Comparison of ENCODE assay signal across 29 cellular contexts in genomic region chr3:106328224-106328623, GRCh38.
"Had no signal": no experiment of that assay in that cellular context is flagged by ENCODE, and none has a peak within 500 bp of the region (broad histone marks: within the 10 kb centered on the region; RNA-seq: fewer than 3 reads in every experiment).

No MANE protein-coding gene starts in this region.

- H3K4me1 ChIP-seq: ascending aorta, breast epithelium, colonic mucosa had no signal

- H3K27me3 Mint-ChIP-seq: activated CD4-positive, alpha-beta memory T cell treated with anti-CD3 and anti-CD28 coated beads for 36 hours; activated CD4-positive, alpha-beta T cell treated with anti-CD3 and anti-CD28 coated beads for 36 hours; activated CD4-positive, alpha-beta T cell treated with anti-CD3 and anti-CD28 coated beads, Interleukin-2, amount 10 ng/mL, durations not matched to agents 24 days and 14 days; activated CD8-positive, alpha-beta memory T cell treated with anti-CD3 and anti-CD28 coated beads, Interleukin-2, amount 10 ng/mL, durations not matched to agents 7 days and 5 days; activated naive CD4-positive, alpha-beta T cell treated with anti-CD3 and anti-CD28 coated beads, Interleukin-2, amount 10 ng/mL, durations not matched to agents 7 days and 5 days; activated naive CD8-positive, alpha-beta T cell treated with anti-CD3 and anti-CD28 coated beads, Interleukin-2, amount 10 ng/mL, durations not matched to agents 7 days and 5 days had no signal

- DNase-seq: activated CD4-positive, alpha-beta memory T cell treated with anti-CD3 and anti-CD28 coated beads for 36 hours; activated CD4-positive, alpha-beta T cell treated with anti-CD3 and anti-CD28 coated beads for 36 hours; activated CD4-positive, alpha-beta T cell treated with anti-CD3 and anti-CD28 coated beads, Interleukin-2, amount 10 ng/mL, durations not matched to agents 24 days and 14 days; activated CD4-positive, CD25-positive, alpha-beta regulatory T cell; activated CD4-positive, CD25-positive, alpha-beta regulatory T cell treated with anti-CD3 and anti-CD28 coated beads, Interleukin-2, amount 50 U/mL, for 72 hours; activated CD8-positive, alpha-beta memory T cell treated with anti-CD3 and anti-CD28 coated beads, Interleukin-2, amount 10 ng/mL, durations not matched to agents 7 days and 5 days; activated CD8-positive, alpha-beta memory T cell treated with anti-CD3 and anti-CD28 coated beads, Interleukin-2, amount 50 U/mL, for 4 hours; activated CD8-positive, alpha-beta T cell treated with anti-CD3 and anti-CD28 coated beads, Interleukin-2, amount 10 ng/mL, durations not matched to agents 7 days and 5 days; activated gamma-delta T cell; activated naive CD4-positive, alpha-beta T cell; activated naive CD4-positive, alpha-beta T cell treated with anti-CD3 and anti-CD28 coated beads, Interleukin-2, amount 10 ng/mL, durations not matched to agents 7 days and 5 days; activated naive CD8-positive, alpha-beta T cell treated with anti-CD3 and anti-CD28 coated beads, Interleukin-2, amount 10 ng/mL, durations not matched to agents 7 days and 5 days; activated T-cell treated with anti-CD3 and anti-CD28 coated beads, Interleukin-2, amount 50 U/mL, for 1 hour; activated T-cell treated with anti-CD3 and anti-CD28 coated beads, Interleukin-2, amount 50 U/mL, for 48 hours; central memory CD4-positive, alpha-beta T cell; cerebellar nuclear complex; colonic mucosa; effector memory CD4-positive, alpha-beta T cell; endodermal cell; foreskin fibroblast; head of caudate nucleus; T-helper 2 cell had no signal

- H3K4me3 ChIP-seq: ascending aorta, breast epithelium, cardiac muscle cell, colonic mucosa had no signal

- ATAC-seq: activated CD4-positive, alpha-beta T cell treated with anti-CD3 and anti-CD28 coated beads for 36 hours; activated CD8-positive, alpha-beta T cell treated with anti-CD3 and anti-CD28 coated beads, Interleukin-2, amount 10 ng/mL, durations not matched to agents 7 days and 5 days; activated naive CD4-positive, alpha-beta T cell treated with anti-CD3 and anti-CD28 coated beads, Interleukin-2, amount 50 U/mL, for 72 hours; esophagus mucosa had no signal

- H3K27ac Mint-ChIP-seq: activated CD4-positive, alpha-beta memory T cell treated with anti-CD3 and anti-CD28 coated beads for 36 hours; activated CD8-positive, alpha-beta T cell treated with anti-CD3 and anti-CD28 coated beads, Interleukin-2, amount 10 ng/mL, durations not matched to agents 7 days and 5 days; activated naive CD4-positive, alpha-beta T cell treated with anti-CD3 and anti-CD28 coated beads, Interleukin-2, amount 10 ng/mL, durations not matched to agents 7 days and 5 days; activated naive CD4-positive, alpha-beta T cell treated with anti-CD3 and anti-CD28 coated beads, Interleukin-2, amount 50 U/mL, for 72 hours; activated naive CD8-positive, alpha-beta T cell treated with anti-CD3 and anti-CD28 coated beads, Interleukin-2, amount 10 ng/mL, durations not matched to agents 7 days and 5 days; brain; endodermal cell had no signal

- H3K27ac ChIP-seq: ascending aorta, breast epithelium, cardiac muscle cell, colonic mucosa had no signal

- H3K27me3 ChIP-seq: ascending aorta, breast epithelium, cardiac muscle cell, colonic mucosa had no signal

- H3K9me3 ChIP-seq: colonic mucosa had no signal

- H3K4me3 Mint-ChIP-seq: activated CD4-positive, alpha-beta memory T cell treated with anti-CD3 and anti-CD28 coated beads for 36 hours; activated CD4-positive, alpha-beta T cell treated with anti-CD3 and anti-CD28 coated beads for 36 hours; activated CD4-positive, alpha-beta T cell treated with anti-CD3 and anti-CD28 coated beads, Interleukin-2, amount 10 ng/mL, durations not matched to agents 24 days and 14 days; activated CD8-positive, alpha-beta T cell treated with anti-CD3 and anti-CD28 coated beads, Interleukin-2, amount 10 ng/mL, durations not matched to agents 7 days and 5 days; activated naive CD4-positive, alpha-beta T cell treated with anti-CD3 and anti-CD28 coated beads, Interleukin-2, amount 10 ng/mL, durations not matched to agents 7 days and 5 days; activated naive CD8-positive, alpha-beta T cell treated with anti-CD3 and anti-CD28 coated beads, Interleukin-2, amount 10 ng/mL, durations not matched to agents 7 days and 5 days; activated T-helper 1 cell treated with anti-CD3 and anti-CD28 coated beads, Interleukin-12 subunit alpha, Interleukin-12 subunit beta, Interleukin-2, Interleukin-4 antibody, amounts not matched to agents 30 ng/mL and 10 ng/mL and 1 ng/mL, durations not matched to agents 14 hours and 24 hours and 36 hours; brain; endodermal cell had no signal

- H3K36me3 ChIP-seq: ascending aorta, breast epithelium, cardiac muscle cell, colonic mucosa had no signal
